In the genomic region with DNA sequence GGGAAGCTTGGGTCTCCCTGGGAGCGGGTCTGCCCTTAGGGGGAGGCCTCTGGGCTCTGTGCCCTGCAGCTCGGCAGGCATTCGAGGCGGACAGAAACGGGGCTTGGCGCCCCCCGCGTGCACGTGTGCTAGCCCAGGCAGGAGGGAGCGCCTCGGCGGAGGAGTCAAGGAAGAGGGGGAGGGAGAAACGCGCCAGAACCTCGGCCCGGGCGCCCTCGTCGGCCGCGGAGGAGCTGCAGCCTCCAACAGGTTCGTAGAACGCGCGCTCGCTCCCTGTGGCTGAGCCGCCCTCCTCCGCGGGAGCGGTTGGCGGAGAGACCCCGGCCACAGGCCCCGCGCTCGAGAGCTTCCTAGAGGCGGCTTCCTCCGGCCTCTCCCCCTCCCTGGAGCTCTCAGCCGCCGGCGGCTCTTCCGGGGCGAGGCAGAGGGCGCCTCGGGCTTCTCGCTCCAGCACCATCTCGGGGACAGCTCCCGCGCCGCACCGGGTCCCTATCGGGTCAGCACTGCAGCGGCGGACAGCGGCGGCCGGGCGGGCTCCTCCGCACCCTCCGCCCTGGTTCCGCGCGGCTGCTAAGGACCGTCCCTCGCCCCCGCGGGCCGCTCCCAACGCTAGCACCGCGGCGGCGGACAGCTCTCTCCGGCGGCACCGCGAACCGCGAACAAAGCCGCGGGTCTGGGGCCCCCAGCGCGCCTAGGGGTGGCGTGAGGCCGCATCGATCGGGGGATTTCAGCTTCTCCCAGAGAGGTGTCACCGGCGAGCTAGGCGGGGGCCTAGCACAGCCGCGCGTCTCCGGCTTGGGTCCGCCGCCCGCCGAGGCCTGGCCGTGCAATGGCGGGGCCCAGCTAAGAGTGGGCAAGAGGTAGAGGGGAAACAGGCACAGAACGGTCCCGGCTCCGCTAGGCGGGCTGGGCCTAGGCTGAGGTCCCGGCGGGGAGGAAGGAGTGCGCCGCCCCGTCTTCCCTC, we compare ENCODE assay signal across 8 cellular contexts.
DNase-seq lines count a peak whose midpoint lies in the region; ATAC-seq and TF ChIP-seq lines count a peak whose summit lies in the region.

No MANE protein-coding gene starts in this region.

- no peak overlapping the region for H3K27ac Mint-ChIP-seq in activated naive CD8-positive, alpha-beta T cell treated with anti-CD3 and anti-CD28 coated beads for 36 hours

- peak; percentile 79 for ATAC-seq in GM19023 (IDR thresholded peaks at IDR 0.05; ENCODE audit: unreplicated experiment)
- peak; percentile 100 for ATAC-seq in Right ventricle myocardium superior (ENCODE audit: poor library complexity)
- peak; percentile 98 for ATAC-seq in upper lobe of right lung

- peaks cover 77% of the 10 kb centered on the region for H3K27me3 Mint-ChIP-seq in activated naive CD8-positive, alpha-beta T cell treated with anti-CD3 and anti-CD28 coated beads for 36 hours

- H3K4me1 ChIP-seq in ACC112 (ENCODE audit: control insufficient read depth, insufficient read depth, low read length, unreplicated experiment): peaks cover 14% of the 10 kb centered on the region
- peaks cover 13% of the 10 kb centered on the region for H3K4me1 ChIP-seq in SJSA1 (replicated peaks)
- peaks cover 8% of the 10 kb centered on the region for H3K4me1 ChIP-seq in upper lobe of right lung

- H2AFZ ChIP-seq in ACC112 (ENCODE audit: low read length, unreplicated experiment): no peak overlapping the region

- peaks cover 1% of the 10 kb centered on the region for H3K36me3 Mint-ChIP-seq in activated naive CD8-positive, alpha-beta T cell treated with anti-CD3 and anti-CD28 coated beads for 36 hours

- H3K27me3 ChIP-seq in ACC112 (ENCODE audit: insufficient read depth, low read length) (peaks cover 65% of the 10 kb centered on the region), SJSA1 (replicated peaks) (peaks cover 29% of the 10 kb centered on the region), upper lobe of right lung (peaks cover 72% of the 10 kb centered on the region)

- H3K4me3 ChIP-seq in ACC112 (ENCODE audit: low read depth, low read length) (peak overlapping the region; percentile 43; the same call in 1 of the 2 replicates), SJSA1 (0 out of 2 replicates have a peak overlapping the region, but pooled peaks have one; percentile 3), upper lobe of right lung (no peak overlapping the region)

- H3K4me1 Mint-ChIP-seq in activated naive CD8-positive, alpha-beta T cell treated with anti-CD3 and anti-CD28 coated beads for 36 hours: no peaks in the 10 kb centered on the region

- H3K36me3 ChIP-seq in ACC112 (ENCODE audit: insufficient read depth, low read length) (no peaks in the 10 kb centered on the region), SJSA1 (no peaks in the 10 kb centered on the region), upper lobe of right lung (no peaks in the 10 kb centered on the region)

- intact Hi-C loops in Right ventricle myocardium superior (cut with DNase I): no loop called here
- intact Hi-C loops in posterior cingulate gyrus (cut with DNase I): no loop called here
- intact Hi-C loops in upper lobe of right lung (cut with DNase I): no loop called here

- H3K4me3 Mint-ChIP-seq in activated naive CD8-positive, alpha-beta T cell treated with anti-CD3 and anti-CD28 coated beads for 36 hours: no peak overlapping the region

- no peaks in the 10 kb centered on the region for H3K79me2 ChIP-seq in ACC112 (ENCODE audit: control insufficient read depth, insufficient read depth, low read length, unreplicated experiment)

- TF ChIP-seq CTCF in upper lobe of right lung (IDR thresholded peaks at IDR 0.05): no peak

- no peaks in the 10 kb centered on the region for H3K9me3 Mint-ChIP-seq in activated naive CD8-positive, alpha-beta T cell treated with anti-CD3 and anti-CD28 coated beads for 36 hours

- H3K27ac ChIP-seq in ACC112 (ENCODE audit: low read depth, low read length) (no peak overlapping the region), SJSA1 (no peak overlapping the region), upper lobe of right lung (no peak overlapping the region)

- H3K9me3 ChIP-seq in SJSA1 (replicated peaks) (peaks cover 7% of the 10 kb centered on the region), upper lobe of right lung (no peaks in the 10 kb centered on the region)

- DNase-seq in HPDE6-E6E7 (ENCODE audit: extremely low spot score) (peak; percentile 40), SJSA1 (ENCODE audit: low read depth in 1 of 2, low spot score in 2 of 2) (peak; percentile 87 to 89), Right ventricle myocardium superior (peak; percentile 86), posterior cingulate gyrus (peak; percentile 30 to 93 (median 61)), upper lobe of right lung (peak; percentile 89)
- DNase-seq in activated naive CD8-positive, alpha-beta T cell treated with anti-CD3 and anti-CD28 coated beads for 36 hours: peak; percentile 87
